Comparison of ENCODE assay signal across 2 cellular contexts in genomic region chr1:45187735-45188134, GRCh38.
TF ChIP-seq lines count a peak whose summit lies in the region.

No MANE protein-coding gene starts in this region.

TF ChIP-seq in IMR-90, 13 proteins besides CTCF, POLR2A, EP300 and RAD21 (continued from another document):
- TF ChIP-seq, protein P1, sequence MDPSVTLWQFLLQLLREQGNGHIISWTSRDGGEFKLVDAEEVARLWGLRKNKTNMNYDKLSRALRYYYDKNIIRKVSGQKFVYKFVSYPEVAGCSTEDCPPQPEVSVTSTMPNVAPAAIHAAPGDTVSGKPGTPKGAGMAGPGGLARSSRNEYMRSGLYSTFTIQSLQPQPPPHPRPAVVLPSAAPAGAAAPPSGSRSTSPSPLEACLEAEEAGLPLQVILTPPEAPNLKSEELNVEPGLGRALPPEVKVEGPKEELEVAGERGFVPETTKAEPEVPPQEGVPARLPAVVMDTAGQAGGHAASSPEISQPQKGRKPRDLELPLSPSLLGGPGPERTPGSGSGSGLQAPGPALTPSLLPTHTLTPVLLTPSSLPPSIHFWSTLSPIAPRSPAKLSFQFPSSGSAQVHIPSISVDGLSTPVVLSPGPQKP (IDR thresholded peaks at IDR 0.05; ENCODE audit: borderline replicate concordance, low read depth, low read length): no peak
- TF ChIP-seq SMC3 (IDR thresholded peaks at IDR 0.05; ENCODE audit: low read depth, low read length) (no peak), FOS (IDR thresholded peaks at IDR 0.05; ENCODE audit: low read depth, low read length) (no peak), BHLHE40 (IDR thresholded peaks at IDR 0.05; ENCODE audit: low read depth, low read length) (no peak), MXI1 (IDR thresholded peaks at IDR 0.05; ENCODE audit: borderline replicate concordance, low read depth, low read length) (no peak), MAFK (IDR thresholded peaks at IDR 0.05; ENCODE audit: low read depth, low read length) (no peak), CEBPB (IDR thresholded peaks at IDR 0.05; ENCODE audit: low read depth, low read length) (no peak), RFX5 (IDR thresholded peaks at IDR 0.05; ENCODE audit: low read depth, low read length) (no peak), NFE2L2 (IDR thresholded peaks at IDR 0.05; ENCODE audit: low read depth, low read length) (no peak), MAZ (IDR thresholded peaks at IDR 0.05; ENCODE audit: borderline replicate concordance, low read depth, low read length) (no peak), RCOR1 (IDR thresholded peaks at IDR 0.05; ENCODE audit: insufficient replicate concordance, low read length) (no peak)
TF ChIP-seq in IMR-90: peak in this region for 0.

TF ChIP-seq in WTC11, 78 proteins besides CTCF, POLR2A, EP300 and RAD21 (continued from another document):
- TF ChIP-seq OVOL2 (CRISPR knock-in tag; IDR thresholded peaks at IDR 0.05; ENCODE audit: borderline replicate concordance): no peak
- TF ChIP-seq NR3C1 (CRISPR knock-in tag; conservative IDR thresholded peaks at IDR 0.05; ENCODE audit: low read depth): no peak
- TF ChIP-seq TEAD1 (CRISPR knock-in tag; IDR thresholded peaks at IDR 0.05): no peak
- TF ChIP-seq TP53 (CRISPR knock-in tag; IDR thresholded peaks at IDR 0.05): no peak
- TF ChIP-seq, protein P2, sequence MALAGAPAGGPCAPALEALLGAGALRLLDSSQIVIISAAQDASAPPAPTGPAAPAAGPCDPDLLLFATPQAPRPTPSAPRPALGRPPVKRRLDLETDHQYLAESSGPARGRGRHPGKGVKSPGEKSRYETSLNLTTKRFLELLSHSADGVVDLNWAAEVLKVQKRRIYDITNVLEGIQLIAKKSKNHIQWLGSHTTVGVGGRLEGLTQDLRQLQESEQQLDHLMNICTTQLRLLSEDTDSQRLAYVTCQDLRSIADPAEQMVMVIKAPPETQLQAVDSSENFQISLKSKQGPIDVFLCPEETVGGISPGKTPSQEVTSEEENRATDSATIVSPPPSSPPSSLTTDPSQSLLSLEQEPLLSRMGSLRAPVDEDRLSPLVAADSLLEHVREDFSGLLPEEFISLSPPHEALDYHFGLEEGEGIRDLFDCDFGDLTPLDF (CRISPR knock-in tag; IDR thresholded peaks at IDR 0.05): no peak
- no peak for TF ChIP-seq FOXK1 (CRISPR knock-in tag; IDR thresholded peaks at IDR 0.05)
- no peak for TF ChIP-seq CREB1 (CRISPR knock-in tag; IDR thresholded peaks at IDR 0.05)
- TF ChIP-seq, protein P3, sequence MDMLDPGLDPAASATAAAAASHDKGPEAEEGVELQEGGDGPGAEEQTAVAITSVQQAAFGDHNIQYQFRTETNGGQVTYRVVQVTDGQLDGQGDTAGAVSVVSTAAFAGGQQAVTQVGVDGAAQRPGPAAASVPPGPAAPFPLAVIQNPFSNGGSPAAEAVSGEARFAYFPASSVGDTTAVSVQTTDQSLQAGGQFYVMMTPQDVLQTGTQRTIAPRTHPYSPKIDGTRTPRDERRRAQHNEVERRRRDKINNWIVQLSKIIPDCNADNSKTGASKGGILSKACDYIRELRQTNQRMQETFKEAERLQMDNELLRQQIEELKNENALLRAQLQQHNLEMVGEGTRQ (CRISPR knock-in tag; IDR thresholded peaks at IDR 0.05): no peak
- TF ChIP-seq, protein P4, sequence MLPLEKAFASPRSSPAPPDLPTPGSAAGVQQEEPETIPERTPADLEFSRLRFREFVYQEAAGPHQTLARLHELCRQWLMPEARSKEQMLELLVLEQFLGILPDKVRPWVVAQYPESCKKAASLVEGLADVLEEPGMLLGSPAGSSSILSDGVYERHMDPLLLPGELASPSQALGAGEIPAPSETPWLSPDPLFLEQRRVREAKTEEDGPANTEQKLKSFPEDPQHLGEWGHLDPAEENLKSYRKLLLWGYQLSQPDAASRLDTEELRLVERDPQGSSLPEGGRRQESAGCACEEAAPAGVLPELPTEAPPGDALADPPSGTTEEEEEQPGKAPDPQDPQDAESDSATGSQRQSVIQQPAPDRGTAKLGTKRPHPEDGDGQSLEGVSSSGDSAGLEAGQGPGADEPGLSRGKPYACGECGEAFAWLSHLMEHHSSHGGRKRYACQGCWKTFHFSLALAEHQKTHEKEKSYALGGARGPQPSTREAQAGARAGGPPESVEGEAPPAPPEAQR (CRISPR knock-in tag; IDR thresholded peaks at IDR 0.05): no peak
- TF ChIP-seq ARID4B (CRISPR knock-in tag; IDR thresholded peaks at IDR 0.05; ENCODE audit: borderline replicate concordance): no peak
- no peak for TF ChIP-seq ZNF281 (CRISPR knock-in tag; IDR thresholded peaks at IDR 0.05)
- TF ChIP-seq AR (CRISPR knock-in tag; IDR thresholded peaks at IDR 0.05): no peak
- no peak for TF ChIP-seq TCF7 (CRISPR knock-in tag; IDR thresholded peaks at IDR 0.05; ENCODE audit: low read depth)
- TF ChIP-seq RORB (CRISPR knock-in tag; IDR thresholded peaks at IDR 0.05): no peak
- no peak for TF ChIP-seq E2F4 (CRISPR knock-in tag; IDR thresholded peaks at IDR 0.05; ENCODE audit: borderline replicate concordance, low read depth)
- no peak for TF ChIP-seq EMX1 (CRISPR knock-in tag; IDR thresholded peaks at IDR 0.05)
- no peak for TF ChIP-seq ZNF219 (CRISPR knock-in tag; IDR thresholded peaks at IDR 0.05; ENCODE audit: borderline replicate concordance)
- no peak for TF ChIP-seq ATF3 (CRISPR knock-in tag; conservative IDR thresholded peaks at IDR 0.05)
